In the genomic region with DNA sequence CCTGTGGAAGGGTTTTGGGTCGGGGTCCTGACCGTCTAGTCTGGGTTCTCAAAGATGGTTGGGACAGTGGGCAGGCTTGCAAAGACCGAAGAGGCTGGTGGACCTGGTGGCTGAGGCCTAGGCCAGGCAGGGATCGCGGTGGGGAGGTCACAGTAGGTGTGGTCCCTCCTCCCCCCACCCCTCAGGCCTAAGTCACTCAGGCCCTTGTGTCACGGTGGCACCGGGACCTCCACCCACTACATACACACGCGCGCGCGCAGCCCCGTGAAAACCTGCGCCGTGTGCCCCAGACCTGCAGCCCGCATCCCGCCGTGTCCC, we compare ENCODE assay signal across 9 cellular contexts. TPM values are rescaled to one million over a fixed set of nuclear protein-coding genes. Genes with fewer than 3 reads are reported as not detected.
DNase-seq lines count a peak whose midpoint lies in the region; ATAC-seq, FAIRE-seq and TF ChIP-seq lines count a peak whose summit lies in the region.
"Had no signal": no experiment of that assay in that cellular context is flagged by ENCODE, and none has a peak within 500 bp of the region (broad histone marks: within the 10 kb centered on the region; RNA-seq: fewer than 3 reads in every experiment).

No MANE protein-coding gene starts in this region.

- no peaks in the 10 kb centered on the region for H3K27me3 Mint-ChIP-seq in natural killer cell (ENCODE audit: low read depth in 2 of 2)

- no peaks in the 10 kb centered on the region for H3K9me3 Mint-ChIP-seq in natural killer cell

- FAIRE-seq in GM12892 (lab: Jason Lieb, UNC), result no peak

- H3K9me3 ChIP-seq in fibroblast of lung (ENCODE audit: control insufficient read depth, insufficient read depth, low read depth, low read length), result no peaks in the 10 kb centered on the region

- ATAC-seq in natural killer cell (peak in 2 of 3 donors; percentile 2 to 5), GM19035 (IDR thresholded peaks at IDR 0.05; ENCODE audit: unreplicated experiment) (no peak), HG02759 (IDR thresholded peaks at IDR 0.05; ENCODE audit: unreplicated experiment) (no peak)

- H4K20me1 ChIP-seq in fibroblast of lung (ENCODE audit: control insufficient read depth, extremely low read depth, insufficient read depth, low read length), result no peaks in the 10 kb centered on the region

- H3K36me3 Mint-ChIP-seq in natural killer cell, result no peaks in the 10 kb centered on the region

- H3K4me1 ChIP-seq in fibroblast of lung (ENCODE audit: control insufficient read depth, extremely low read depth, insufficient read depth, low read length), result peaks cover 45% of the 10 kb centered on the region

- no peak for TF ChIP-seq POLR2A in GM12892 (IDR thresholded peaks at IDR 0.05; ENCODE audit: low read depth, low read length)

- H3K4me3 Mint-ChIP-seq in natural killer cell, result peak overlapping the region; percentile 83

- peak overlapping the region; percentile 5 for H3K9ac ChIP-seq in fibroblast of lung (ENCODE audit: insufficient read depth, low read length)

- TF ChIP-seq CTCF in fibroblast of lung (conservative IDR thresholded peaks at IDR 0.05 in 1 of 2, IDR thresholded peaks at IDR 0.05 in 1 of 2; ENCODE audit: low read depth in 1 of 2, low read length in 2 of 2) (no peak), natural killer cell (IDR thresholded peaks at IDR 0.05) (no peak)

- peaks cover 0 to 13% of the 10 kb centered on the region in 2 donors for H3K4me1 Mint-ChIP-seq in natural killer cell

- intact Hi-C loops in natural killer cell (cut with micrococcal nuclease), result loop anchor here (5.0 kb wide), 1 partner anchor 531 kb away; no protein-coding TSS in a partner anchor

- peak; percentile 27 for DNase-seq in stimulated activated CD4-positive, alpha-beta T cell treated with anti-CD3 and anti-CD28 coated beads, Interleukin-15, amount 100 ng/mL, for 24 hours
- no peak for DNase-seq in stimulated activated CD4-positive, alpha-beta T cell treated with anti-CD3 and anti-CD28 coated beads, Interleukin-4, amount 100 ng/mL, for 1 hour
- no peak for DNase-seq in fibroblast of lung (ENCODE audit: low read depth in 2 of 2)
- peak; percentile 24 for DNase-seq in natural killer cell
- DNase-seq in GM12892 (ENCODE audit: insufficient read length), result no peak
- DNase-seq in islet precursor cell, result no peak

- peaks cover 21% of the 10 kb centered on the region for H3K36me3 ChIP-seq in fibroblast of lung (ENCODE audit: control insufficient read depth, insufficient read depth, low read length)

- H3K79me2 ChIP-seq in fibroblast of lung (ENCODE audit: control insufficient read depth, insufficient read depth, low read length), result peaks cover 8% of the 10 kb centered on the region

- H3K27ac Mint-ChIP-seq in natural killer cell, result peak overlapping the region in 1 of 2 donors; percentile 74

- H3K27ac ChIP-seq in fibroblast of lung (ENCODE audit: insufficient read depth, low read length), result peak overlapping the region; percentile 72
- H3K27ac ChIP-seq: C4-2B had no signal

- H3K4me2 ChIP-seq in fibroblast of lung (ENCODE audit: extremely low read depth, insufficient read depth, low read length), result peak overlapping the region; percentile 84

- peak overlapping the region in 1 of 4 experiments; percentile 54 for H3K4me3 ChIP-seq in fibroblast of lung (replicated peaks in 1 of 4; ENCODE audit: control extremely low read depth in 1 of 4, insufficient read depth in 1 of 4, low read depth in 3 of 4, low read length in 4 of 4)

- H3K27me3 ChIP-seq in fibroblast of lung (ENCODE audit: control insufficient read depth, insufficient read depth, low read length), result no peaks in the 10 kb centered on the region

- no peak overlapping the region for H2AFZ ChIP-seq in fibroblast of lung (ENCODE audit: low read length)

RNA-seq across cellular contexts. Expression of gene SEC61A1, which starts 24.2 kb away (rescaled TPM):
- total RNA-seq in fibroblast of lung (228 and 398 TPM in 2 replicates), natural killer cell (100 to 1,000 TPM; 143 to 172 (median 148) TPM)
- 509 and 525 TPM in 2 replicates for polyA plus RNA-seq in fibroblast of lung
- 366 and 412 TPM in 2 replicates for polyA plus RNA-seq in fibroblast of lung (2012)
- 711 and 936 TPM in 2 replicates for polyA minus RNA-seq in fibroblast of lung (ENCODE audit: low replicate concordance)
- 53.7 TPM for polyA plus RNA-seq in GM12892 (2012; ENCODE audit: missing spikeins)

RNA-seq across cellular contexts. Expression of gene RUVBL1, which starts 47.2 kb away (rescaled TPM):
- total RNA-seq in fibroblast of lung, result 59.1 and 67.2 TPM in 2 replicates
- polyA plus RNA-seq in fibroblast of lung, result 52.3 and 81.0 TPM in 2 replicates
- polyA plus RNA-seq in fibroblast of lung (2012), result 42.8 and 74.7 TPM in 2 replicates
- polyA minus RNA-seq in fibroblast of lung (ENCODE audit: low replicate concordance), result 77.8 and 102 TPM in 2 replicates
- 10 to 100 TPM; 11.9 to 18.5 (median 14.1) TPM for total RNA-seq in natural killer cell
- 69.8 TPM for polyA plus RNA-seq in GM12892 (2012; ENCODE audit: missing spikeins)

Comparison
In these comparisons a context has a peak if more than half of its experiments do, and no peak if none do; other contexts are left out.
1. DNase-seq: peak in stimulated activated CD4-positive, alpha-beta T cell treated with anti-CD3 and anti-CD28 coated beads, Interleukin-15, amount 100 ng/mL, for 24 hours (single experiment) and natural killer cell (single experiment); none in stimulated activated CD4-positive, alpha-beta T cell treated with anti-CD3 and anti-CD28 coated beads, Interleukin-4, amount 100 ng/mL, for 1 hour (single experiment), fibroblast of lung (0 of 2), GM12892 (single experiment) and islet precursor cell (single experiment).
2. ATAC-seq: peak in natural killer cell (2 of 3); none in GM19035 (single experiment) and HG02759 (single experiment).